In the genomic region with DNA sequence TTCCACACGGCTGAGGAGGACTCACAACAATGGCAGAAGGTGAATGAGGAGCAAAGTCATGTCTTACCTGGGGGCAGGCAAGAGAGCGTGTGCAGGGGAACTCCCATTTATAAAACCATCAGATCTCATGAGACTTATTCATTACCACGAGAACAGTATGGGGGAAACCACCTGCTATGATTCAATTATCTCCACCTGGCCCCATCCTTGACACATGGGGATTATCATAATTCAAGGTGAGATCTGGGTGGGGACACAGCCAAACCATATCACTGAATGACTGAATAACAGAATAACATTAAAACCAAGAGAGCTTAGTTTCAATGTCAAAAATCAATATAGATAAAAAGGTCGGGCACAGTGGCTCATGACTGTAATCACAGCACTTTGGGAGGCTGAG, we compare ENCODE assay signal across 8 cellular contexts.
DNase-seq lines count a peak whose midpoint lies in the region; ATAC-seq and TF ChIP-seq lines count a peak whose summit lies in the region.
"Not testable (repeated sequence)": the region's sequence is repeated elsewhere in the genome, so short reads cannot be mapped to it uniquely, and the experiment has no call there.

No MANE protein-coding gene starts in this region.

- H3K4me2 ChIP-seq in OCI-LY3 (ENCODE audit: low read length) = peak overlapping the region; percentile 16; the same call in 1 of the 2 replicates

- H3K27me3 Mint-ChIP-seq in activated T-cell treated with anti-CD3 and anti-CD28 coated beads, Interleukin-2, amount 50 U/mL, for 72 hours (ENCODE audit: low read depth); activated naive CD8-positive, alpha-beta T cell; memory B cell; stimulated activated naive B cell treated with anti-CD40 and anti-IgM and Interleukin-4, amounts not matched to agents 10 μg/mL and 1 μg/mL and 100 μg/mL, for 72 hours: not testable (repeated sequence)

- peak; percentile 56 for DNase-seq in NCI-H2107 treated with DMSO at 0.1 percent for 48 hours (lab: John Stamatoyannopoulos, UW; ENCODE audit: unreplicated experiment)
- peak; percentile 9 to 21 for DNase-seq in activated CD4-positive, alpha-beta T cell treated with anti-CD3 and anti-CD28 coated beads, Interleukin-2, amount 50 U/mL, for 48 hours
- DNase-seq in activated T-cell treated with anti-CD3 and anti-CD28 coated beads, Interleukin-2, amount 50 U/mL, for 72 hours = peak; percentile 28 to 35
- DNase-seq in memory B cell (ENCODE audit: low spot score in 2 of 2) = not testable (repeated sequence)
- DNase-seq in stimulated activated CD4-positive, alpha-beta T cell treated with anti-CD3 and anti-CD28 coated beads, Interleukin-2, amount 100 ng/mL, for 48 hours = peak; percentile 5 to 9
- peak; percentile 4 for DNase-seq in stimulated activated naive B cell treated with anti-CD40 and anti-IgM and Interleukin-4, amounts not matched to agents 10 μg/mL and 1 μg/mL and 100 μg/mL, for 72 hours

- H3K9me3 Mint-ChIP-seq in activated T-cell treated with anti-CD3 and anti-CD28 coated beads, Interleukin-2, amount 50 U/mL, for 72 hours; activated naive CD8-positive, alpha-beta T cell (ENCODE audit: low read depth); memory B cell; stimulated activated naive B cell treated with anti-CD40 and anti-IgM and Interleukin-4, amounts not matched to agents 10 μg/mL and 1 μg/mL and 100 μg/mL, for 72 hours: not testable (repeated sequence)

- not testable (repeated sequence) for TF ChIP-seq CTCF in OCI-LY3 (IDR thresholded peaks at IDR 0.05; ENCODE audit: low read depth, low read length)

- H3K9me3 ChIP-seq in OCI-LY3 (ENCODE audit: insufficient read depth, low read length) = not testable (repeated sequence)

- not testable (repeated sequence) for H3K27me3 ChIP-seq in OCI-LY3 (ENCODE audit: low read depth, low read length)

- peak; percentile 89 to 94 for ATAC-seq in activated T-cell treated with anti-CD3 and anti-CD28 coated beads, Interleukin-2, amount 50 U/mL, for 72 hours (replicated peaks in 1 of 2)
- not testable (repeated sequence) for ATAC-seq in memory B cell (ENCODE audit: low read depth)
- ATAC-seq in stimulated activated naive B cell treated with anti-CD40 and anti-IgM and Interleukin-4, amounts not matched to agents 10 μg/mL and 1 μg/mL and 100 μg/mL, for 72 hours (replicated peaks) = peak; percentile 21 to 36

- H3K4me3 ChIP-seq in OCI-LY3 (ENCODE audit: low read length) = not testable (repeated sequence)

- H3K9ac ChIP-seq in OCI-LY3 (ENCODE audit: low read length) = not testable (repeated sequence)

- H3K36me3 ChIP-seq in OCI-LY3 (replicated peaks; ENCODE audit: low read depth, low read length) = not testable (repeated sequence)

- H3K4me3 Mint-ChIP-seq in activated T-cell treated with anti-CD3 and anti-CD28 coated beads, Interleukin-2, amount 50 U/mL, for 72 hours; activated naive CD8-positive, alpha-beta T cell; memory B cell; stimulated activated naive B cell treated with anti-CD40 and anti-IgM and Interleukin-4, amounts not matched to agents 10 μg/mL and 1 μg/mL and 100 μg/mL, for 72 hours: not testable (repeated sequence)

- not testable (repeated sequence) for H2AFZ ChIP-seq in OCI-LY3 (ENCODE audit: low read depth, low read length)

- H3K27ac ChIP-seq in OCI-LY3 (ENCODE audit: low read length) = not testable (repeated sequence)

- H3K36me3 Mint-ChIP-seq in activated T-cell treated with anti-CD3 and anti-CD28 coated beads, Interleukin-2, amount 50 U/mL, for 72 hours (ENCODE audit: insufficient read depth in 2 of 2) = peaks cover 8 to 15% of the 10 kb centered on the region in 2 donors
- H3K36me3 Mint-ChIP-seq in activated naive CD8-positive, alpha-beta T cell = peaks cover 21% of the 10 kb centered on the region
- peaks cover 27% of the 10 kb centered on the region for H3K36me3 Mint-ChIP-seq in memory B cell
- peaks cover 16 to 36% of the 10 kb centered on the region in 2 donors for H3K36me3 Mint-ChIP-seq in stimulated activated naive B cell treated with anti-CD40 and anti-IgM and Interleukin-4, amounts not matched to agents 10 μg/mL and 1 μg/mL and 100 μg/mL, for 72 hours

- not testable (repeated sequence) for H3K79me2 ChIP-seq in OCI-LY3 (ENCODE audit: low read length)

- H3K4me1 ChIP-seq in OCI-LY3 (ENCODE audit: low read length) = peaks cover 10% of the 10 kb centered on the region

- H3K27ac Mint-ChIP-seq in activated T-cell treated with anti-CD3 and anti-CD28 coated beads, Interleukin-2, amount 50 U/mL, for 72 hours = peak overlapping the region; percentile 20
- H3K27ac Mint-ChIP-seq in activated naive CD8-positive, alpha-beta T cell = peak overlapping the region; percentile 51
- H3K27ac Mint-ChIP-seq in memory B cell = peak overlapping the region; percentile 78
- peak overlapping the region; percentile 31 for H3K27ac Mint-ChIP-seq in stimulated activated naive B cell treated with anti-CD40 and anti-IgM and Interleukin-4, amounts not matched to agents 10 μg/mL and 1 μg/mL and 100 μg/mL, for 72 hours

- H4K20me1 ChIP-seq in OCI-LY3 (ENCODE audit: insufficient read depth, low read length) = not testable (repeated sequence)

- H3K4me1 Mint-ChIP-seq in activated T-cell treated with anti-CD3 and anti-CD28 coated beads, Interleukin-2, amount 50 U/mL, for 72 hours (ENCODE audit: low read depth) = peaks cover 26% of the 10 kb centered on the region
- peaks cover 10% of the 10 kb centered on the region for H3K4me1 Mint-ChIP-seq in activated naive CD8-positive, alpha-beta T cell (ENCODE audit: low read depth)
- not testable (repeated sequence) for H3K4me1 Mint-ChIP-seq in memory B cell; stimulated activated naive B cell treated with anti-CD40 and anti-IgM and Interleukin-4, amounts not matched to agents 10 μg/mL and 1 μg/mL and 100 μg/mL, for 72 hours

Comparison
In these comparisons a context has a peak if more than half of its experiments do, and no peak if none do; other contexts are left out.
1. H3K27ac Mint-ChIP-seq: peak in every context shown above with its lines; median percentile 78 in memory B cell; 51 in activated naive CD8-positive, alpha-beta T cell; 31 in stimulated activated naive B cell treated with anti-CD40 and anti-IgM and Interleukin-4, amounts not matched to agents 10 μg/mL and 1 μg/mL and 100 μg/mL, for 72 hours; 20 in activated T-cell treated with anti-CD3 and anti-CD28 coated beads, Interleukin-2, amount 50 U/mL, for 72 hours.